18 cellular contexts compared by ENCODE assay signal in genomic region chr4:145315828-145316227, GRCh38.
A peak's percentile ranks its signal among the peaks of the same experiment; 100 is the strongest.
DNase-seq lines count a peak whose midpoint lies in the region; TF ChIP-seq lines count a peak whose summit lies in the region.
"Had no signal": no experiment of that assay in that cellular context is flagged by ENCODE, and none has a peak within 500 bp of the region (broad histone marks: within the 10 kb centered on the region; RNA-seq: fewer than 3 reads in every experiment).

No MANE protein-coding gene starts in this region.

- no peak overlapping the region for H3K4me3 ChIP-seq in stomach
- H3K4me3 ChIP-seq: GM12878 had no signal

- no peak overlapping the region for H3K27ac ChIP-seq in stomach

- H3K4me1 ChIP-seq in stomach = no peaks in the 10 kb centered on the region

- no peak for TF ChIP-seq EP300 in stomach (IDR thresholded peaks at IDR 0.05)

- intact Hi-C loops in stomach (cut with DNase I; ENCODE audit: low total_unique reads) = no loop called here

- H3K9me3 ChIP-seq in stomach = no peaks in the 10 kb centered on the region

- no peaks in the 10 kb centered on the region for H3K36me3 ChIP-seq in stomach

- TF ChIP-seq POLR2A in stomach (IDR thresholded peaks at IDR 0.05) (no peak), erythroblast (IDR thresholded peaks at IDR 0.05; ENCODE audit: low read length) (no peak)

- H3K27me3 ChIP-seq in stomach = no peaks in the 10 kb centered on the region

- TF ChIP-seq CTCF in stomach (IDR thresholded peaks at IDR 0.05) = no peak

- DNase-seq in EH (ENCODE audit: low read depth) = peak; percentile 64
- peak; percentile 57 for DNase-seq in RPMI7951 (ENCODE audit: low read depth)
- DNase-seq in fibroblast of gingiva (ENCODE audit: low read depth) = peak; percentile 92
- DNase-seq in stomach = no peak
- DNase-seq in Ammon's horn (ENCODE audit: low spot score) = no peak
- no peak for DNase-seq in DMS153 treated with DMSO at 0.1 percent for 48 hours (lab: John Stamatoyannopoulos, UW; ENCODE audit: unreplicated experiment)
- no peak for DNase-seq in erythroblast (lab: John Stamatoyannopoulos, UW)
- DNase-seq: AML-193; CD4-positive, alpha-beta T cell; GOT3; IMR-90; Karpas-422; MM.1S; NCI-H1092 treated with DMSO at 0.1 percent for 48 hours; NCI-H1694; NCI-H226; NCI-H524 treated with DMSO at 0.1 percent for 48 hours had no signal

Comparison
In these comparisons a context has a peak if more than half of its experiments do, and no peak if none do; other contexts are left out.
1. DNase-seq: peak in EH (single experiment), RPMI7951 (single experiment) and fibroblast of gingiva (single experiment); none in stomach (single experiment), Ammon's horn (single experiment), DMS153 treated with DMSO at 0.1 percent for 48 hours (single experiment) and erythroblast (0 of 2).